12 cellular contexts compared by ENCODE assay signal in the genomic region with DNA sequence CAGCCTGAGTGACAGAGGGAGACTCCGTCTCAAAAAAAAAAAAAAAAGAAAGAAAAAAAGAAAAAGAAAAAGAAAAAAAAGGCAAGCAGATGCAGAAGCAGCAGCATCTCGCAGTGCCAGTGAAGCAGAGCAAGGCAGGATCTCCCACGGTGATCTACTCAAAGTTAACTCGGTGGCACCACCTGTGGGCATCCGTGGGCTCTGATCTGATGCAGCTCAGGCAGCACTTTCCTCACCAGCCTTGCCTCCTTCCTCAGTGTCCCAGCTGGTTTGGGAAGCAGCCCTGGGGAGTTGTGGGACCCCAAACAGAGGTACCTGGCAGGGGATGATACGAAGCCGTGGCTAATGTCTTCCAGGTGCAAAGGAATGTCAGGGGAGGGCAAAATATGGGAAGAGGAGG.
DNase-seq lines count a peak whose midpoint lies in the region; TF ChIP-seq lines count a peak whose summit lies in the region.
"Had no signal": no experiment of that assay in that cellular context is flagged by ENCODE, and none has a peak within 500 bp of the region (broad histone marks: within the 10 kb centered on the region; RNA-seq: fewer than 3 reads in every experiment).

No MANE protein-coding gene starts in this region.

- POLR2A ChIA-PET in HEK293 (lab: Yijun Ruan, JAX) = no interaction called here

- no peak overlapping the region for H3K4me3 Mint-ChIP-seq in neural crest cell
- H3K4me3 Mint-ChIP-seq: natural killer cell treated with Interleukin-12 subunit alpha and Interleukin-12 subunit beta and Interleukin-15 and Interleukin-18, amount 100 ng/mL, for 72 hours had no signal

- no peaks in the 10 kb centered on the region for H3K9me3 Mint-ChIP-seq in neural crest cell
- H3K9me3 Mint-ChIP-seq: natural killer cell treated with Interleukin-12 subunit alpha and Interleukin-12 subunit beta and Interleukin-15 and Interleukin-18, amount 100 ng/mL, for 72 hours had no signal

- H3K4me1 ChIP-seq in HEK293 (ENCODE audit: control insufficient read depth, insufficient read depth, low read length) (no peaks in the 10 kb centered on the region; the same call in 1 of the 2 replicates), Peyer's patch (no peaks in the 10 kb centered on the region)
- H3K4me1 ChIP-seq: heart left ventricle, vagina had no signal

- H3K4me3 ChIP-seq in HEK293 (ENCODE audit: low read depth, low read length) = no peak overlapping the region
- no peak overlapping the region for H3K4me3 ChIP-seq in Peyer's patch
- H3K4me3 ChIP-seq: heart left ventricle, vagina had no signal

- peak; percentile 29 for DNase-seq in activated CD4-positive, alpha-beta T cell treated with anti-CD3 and anti-CD28 coated beads for 4 hours
- DNase-seq in activated CD4-positive, alpha-beta T cell treated with anti-CD3 and anti-CD28 coated beads, Interleukin-2, amount 50 U/mL, for 48 hours = no peak
- peak; percentile 41 for DNase-seq in activated CD4-positive, alpha-beta T cell treated with anti-CD3 and anti-CD28 coated beads, Interleukin-2, amount 50 U/mL, for 1 hour
- DNase-seq in neural crest cell (ENCODE audit: low read depth, low spot score) = no peak
- DNase-seq in NCI-H748 treated with DMSO at 0.1 percent for 48 hours (lab: John Stamatoyannopoulos, UW) = no peak
- no peak for DNase-seq in COLO668 (lab: John Stamatoyannopoulos, UW; ENCODE audit: unreplicated experiment)
- DNase-seq in Peyer's patch = no peak
- DNase-seq: NCI-H1436 treated with DMSO at 0.1 percent for 48 hours had no signal

- no peaks in the 10 kb centered on the region for H3K27me3 ChIP-seq in Peyer's patch
- H3K27me3 ChIP-seq: heart left ventricle, vagina had no signal

- H3K36me3 Mint-ChIP-seq in neural crest cell (ENCODE audit: low read depth) = peaks cover 5% of the 10 kb centered on the region

- H3K4me1 Mint-ChIP-seq in neural crest cell = no peaks in the 10 kb centered on the region

- TF ChIP-seq POLR2A in Peyer's patch (IDR thresholded peaks at IDR 0.05) = no peak

- no peaks in the 10 kb centered on the region for H3K27me3 Mint-ChIP-seq in neural crest cell (ENCODE audit: low read depth)

- H3K27ac Mint-ChIP-seq in neural crest cell (ENCODE audit: unreplicated experiment) = peak overlapping the region; percentile 23
- H3K27ac Mint-ChIP-seq: natural killer cell treated with Interleukin-12 subunit alpha and Interleukin-12 subunit beta and Interleukin-15 and Interleukin-18, amount 100 ng/mL, for 72 hours had no signal

- CTCF ChIA-PET in HEK293 (lab: Yijun Ruan, JAX) = interaction anchor here (0.9 kb wide), 1 partner anchor 15 kb away, joined by 4 read pairs; no protein-coding TSS in a partner anchor

- H3K27ac ChIP-seq in HEK293 (ENCODE audit: extremely low read depth, low read depth, low read length) = no peak overlapping the region
- no peak overlapping the region for H3K27ac ChIP-seq in Peyer's patch
- H3K27ac ChIP-seq: heart left ventricle, vagina had no signal

- H3K36me3 ChIP-seq in HEK293 (ENCODE audit: control insufficient read depth in 2 of 2, insufficient read depth in 1 of 2, low read length in 2 of 2) = no peaks in the 10 kb centered on the region; a peak in 1 of 3 replicates
- no peaks in the 10 kb centered on the region for H3K36me3 ChIP-seq in Peyer's patch
- H3K36me3 ChIP-seq: heart left ventricle, vagina had no signal

- H3K9me3 ChIP-seq in HEK293 (ENCODE audit: control insufficient read depth, insufficient read depth, low read depth, low read length) (no peaks in the 10 kb centered on the region), Peyer's patch (no peaks in the 10 kb centered on the region)
- H3K9me3 ChIP-seq: heart left ventricle, vagina had no signal

- TF ChIP-seq CTCF in HEK293 (tag by site-specific recombination; IDR thresholded peaks at IDR 0.05) = 0 out of 2 replicates have a peak, but pooled peaks have one; percentile 53
- no peak for TF ChIP-seq CTCF in neural crest cell (conservative IDR thresholded peaks at IDR 0.05)
- no peak for TF ChIP-seq CTCF in Peyer's patch (IDR thresholded peaks at IDR 0.05)

TF ChIP-seq in HEK293, 187 proteins besides CTCF, POLR2A, EP300 and RAD21:
- no peak for TF ChIP-seq ZNF341 (tag by site-specific recombination; IDR thresholded peaks at IDR 0.05; ENCODE audit: low read depth)
- TF ChIP-seq ZNF311 (tag by site-specific recombination; IDR thresholded peaks at IDR 0.05; ENCODE audit: borderline replicate concordance) = no peak
- TF ChIP-seq, protein P1, sequence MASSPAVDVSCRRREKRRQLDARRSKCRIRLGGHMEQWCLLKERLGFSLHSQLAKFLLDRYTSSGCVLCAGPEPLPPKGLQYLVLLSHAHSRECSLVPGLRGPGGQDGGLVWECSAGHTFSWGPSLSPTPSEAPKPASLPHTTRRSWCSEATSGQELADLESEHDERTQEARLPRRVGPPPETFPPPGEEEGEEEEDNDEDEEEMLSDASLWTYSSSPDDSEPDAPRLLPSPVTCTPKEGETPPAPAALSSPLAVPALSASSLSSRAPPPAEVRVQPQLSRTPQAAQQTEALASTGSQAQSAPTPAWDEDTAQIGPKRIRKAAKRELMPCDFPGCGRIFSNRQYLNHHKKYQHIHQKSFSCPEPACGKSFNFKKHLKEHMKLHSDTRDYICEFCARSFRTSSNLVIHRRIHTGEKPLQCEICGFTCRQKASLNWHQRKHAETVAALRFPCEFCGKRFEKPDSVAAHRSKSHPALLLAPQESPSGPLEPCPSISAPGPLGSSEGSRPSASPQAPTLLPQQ (tag by site-specific recombination; IDR thresholded peaks at IDR 0.05) = no peak
- TF ChIP-seq ZNF501 (tag by site-specific recombination; IDR thresholded peaks at IDR 0.05) = no peak

Comparison
In these comparisons a context has a peak if more than half of its experiments do, and no peak if none do; other contexts are left out.
1. DNase-seq: peak in activated CD4-positive, alpha-beta T cell treated with anti-CD3 and anti-CD28 coated beads for 4 hours (2 of 2) and activated CD4-positive, alpha-beta T cell treated with anti-CD3 and anti-CD28 coated beads, Interleukin-2, amount 50 U/mL, for 1 hour (single experiment); none in activated CD4-positive, alpha-beta T cell treated with anti-CD3 and anti-CD28 coated beads, Interleukin-2, amount 50 U/mL, for 48 hours (0 of 2), neural crest cell (single experiment), NCI-H748 treated with DMSO at 0.1 percent for 48 hours (single experiment), COLO668 (single experiment) and Peyer's patch (0 of 3).